In the genomic region with DNA sequence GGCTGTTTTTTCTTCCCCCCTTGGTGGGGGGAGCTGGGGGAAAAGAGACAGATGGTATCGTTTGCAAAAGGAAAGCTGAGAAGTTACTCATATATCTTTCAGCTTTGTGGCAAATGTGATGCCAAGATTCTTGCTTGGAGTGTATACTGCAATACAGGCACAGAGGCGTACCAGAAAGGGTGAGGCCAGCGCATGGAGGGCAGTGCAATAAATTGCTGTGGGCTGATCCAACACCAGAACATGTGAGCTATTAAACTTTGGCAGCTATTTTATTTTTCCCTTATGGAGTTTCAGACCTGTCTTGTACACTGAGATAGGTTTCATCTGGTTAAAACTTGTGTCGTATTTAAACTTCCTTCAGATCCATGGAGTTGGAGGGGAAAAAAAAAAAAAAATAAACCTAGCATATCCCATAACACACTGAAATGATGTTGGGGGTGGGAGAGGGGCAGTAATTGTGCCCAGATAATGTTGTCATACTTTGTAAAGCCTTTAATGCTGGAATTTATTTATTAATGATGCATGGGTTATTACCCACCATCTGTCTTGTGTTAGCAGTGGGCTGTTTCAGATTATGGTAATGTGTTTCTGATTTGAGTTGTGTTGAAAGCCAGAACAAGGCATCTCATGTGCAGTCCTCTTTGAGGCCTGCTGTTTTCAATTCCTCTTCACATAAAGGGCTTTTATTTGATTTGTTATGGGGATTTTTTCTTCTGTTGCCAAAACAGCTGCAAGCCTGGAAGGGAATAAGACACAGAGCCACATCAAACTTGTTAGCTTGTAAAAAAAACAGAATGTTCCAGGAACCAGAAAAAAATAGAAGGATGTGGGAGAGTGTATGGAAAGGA, we compare ENCODE assay signal across 9 cellular contexts.
DNase-seq lines count a peak whose midpoint lies in the region; ATAC-seq and TF ChIP-seq lines count a peak whose summit lies in the region.
"Had no signal": no experiment of that assay in that cellular context is flagged by ENCODE, and none has a peak within 500 bp of the region (broad histone marks: within the 10 kb centered on the region; RNA-seq: fewer than 3 reads in every experiment).

No MANE protein-coding gene starts in this region.

- H3K36me3 ChIP-seq in lung (ENCODE audit: control insufficient read depth in 2 of 2, insufficient read depth in 2 of 2, low read length in 2 of 2), result no peaks in the 10 kb centered on the region

- TF ChIP-seq CTCF in brain (conservative IDR thresholded peaks at IDR 0.05) (no peak), lung (IDR thresholded peaks at IDR 0.05; ENCODE audit: control extremely low read depth, extremely low read depth) (no peak)

- H3K27ac ChIP-seq in lung (ENCODE audit: low read depth in 1 of 2, low read length in 1 of 2) (peak overlapping the region in 1 of 2 donors; percentile 13), temporal lobe (ENCODE audit: low read depth, low read length) (peak overlapping the region; percentile 62)

- DNase-seq in NCI-H1694 (lab: John Stamatoyannopoulos, UW), result peak; percentile 85
- DNase-seq in lung (ENCODE audit: low spot score), result no peak
- DNase-seq in NCI-H2227 (lab: John Stamatoyannopoulos, UW; ENCODE audit: unreplicated experiment), result no peak
- DNase-seq in activated CD4-positive, alpha-beta T cell treated with anti-CD3 and anti-CD28 coated beads for 48 hours, result no peak
- no peak for DNase-seq in A172 (ENCODE audit: low spot score)

- H3K9me3 Mint-ChIP-seq in brain, result peaks cover 3 to 25% (median 5%) of the 10 kb centered on the region in 5 experiments

- H3K4me1 ChIP-seq in lung (ENCODE audit: control insufficient read depth in 2 of 2, insufficient read depth in 2 of 2, low read length in 2 of 2), result no peaks in the 10 kb centered on the region

- peaks cover 4% of the 10 kb centered on the region for H3K27me3 Mint-ChIP-seq in brain

- 62 to 72% methylated on average over 4 of the region's 4 CpGs for WGBS in lung, 2 donors

- H3K27me3 ChIP-seq in lung (ENCODE audit: control insufficient read depth, insufficient read depth), result no peaks in the 10 kb centered on the region

- H3K4me3 Mint-ChIP-seq in brain, result peak overlapping the region; percentile 9 to 54 (median 35)

- H3K4me3 ChIP-seq in lung, result no peak overlapping the region

- H3K36me3 Mint-ChIP-seq in brain, result no peaks in the 10 kb centered on the region

- peaks cover 47% of the 10 kb centered on the region for H3K4me1 Mint-ChIP-seq in brain

- H3K9me3 ChIP-seq in lung (ENCODE audit: control insufficient read depth in 2 of 2, insufficient read depth in 1 of 2, low read length in 1 of 2), result peaks cover 0 to 2% of the 10 kb centered on the region in 2 donors

- ATAC-seq in lung (ENCODE audit: insufficient read depth, low FRiP score) (peak; percentile 37), GM21576 (IDR thresholded peaks at IDR 0.05; ENCODE audit: unreplicated experiment) (no peak)
- ATAC-seq: Panc1 had no signal

- H3K27ac Mint-ChIP-seq in brain, result peak overlapping the region; percentile 40 to 93 (median 77)
